14 cellular contexts compared by ENCODE assay signal in the genomic region with DNA sequence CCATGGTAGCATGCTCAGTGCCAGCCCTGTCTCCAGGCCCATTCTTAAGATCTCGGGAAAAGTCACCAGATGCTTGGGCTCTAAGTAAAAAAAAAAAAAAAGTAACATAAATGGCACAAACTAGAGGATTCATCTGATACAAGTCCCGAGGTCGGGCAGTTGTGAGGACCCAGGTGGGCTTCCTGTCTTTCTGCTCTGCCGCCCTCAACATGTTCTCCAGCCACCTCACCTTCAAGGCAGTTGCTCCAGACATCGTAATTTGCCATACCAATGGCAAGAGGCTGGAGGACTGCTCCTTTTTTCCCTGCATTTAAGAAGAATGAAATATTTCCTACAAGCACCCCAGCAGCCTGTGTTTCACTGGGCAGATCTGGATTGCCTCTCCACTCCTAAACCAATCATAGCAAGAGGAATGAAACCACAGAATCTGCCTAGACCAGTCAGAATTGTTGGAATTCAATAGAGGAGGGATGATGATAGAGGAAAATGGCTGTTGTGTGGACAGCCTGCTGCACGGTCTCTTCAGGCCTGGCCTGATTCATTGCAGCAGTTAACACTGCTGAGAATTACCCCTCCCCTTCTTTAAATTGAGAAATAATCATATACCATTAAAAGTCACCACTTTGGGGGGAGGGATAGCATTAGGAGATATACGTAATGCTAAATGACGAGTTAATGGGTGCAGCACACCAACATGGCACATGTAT. TPM values are rescaled to one million over a fixed set of nuclear protein-coding genes. Genes with fewer than 3 reads are reported as not detected.
DNase-seq lines count a peak whose midpoint lies in the region; ATAC-seq, FAIRE-seq and TF ChIP-seq lines count a peak whose summit lies in the region.
"Had no signal": no experiment of that assay in that cellular context is flagged by ENCODE, and none has a peak within 500 bp of the region (broad histone marks: within the 10 kb centered on the region; RNA-seq: fewer than 3 reads in every experiment).

No MANE protein-coding gene starts in this region.

- CTCF ChIA-PET in CD8-positive, alpha-beta memory T cell (lab: Charles Lee): no interaction called here
- CTCF ChIA-PET in endothelial cell of umbilical vein (lab: Charles Lee): no interaction called here

- H2AFZ ChIP-seq in endothelial cell of umbilical vein (ENCODE audit: low read depth, low read length): no peak overlapping the region

- DNase-seq in CD8-positive, alpha-beta memory T cell: no peak
- peak; percentile 49 for DNase-seq in G401 (ENCODE audit: low spot score)
- no peak for DNase-seq in RWPE2 (ENCODE audit: low spot score)
- no peak for DNase-seq in endothelial cell of umbilical vein (ENCODE audit: low read depth, low spot score)
- DNase-seq in A172 (ENCODE audit: low spot score): no peak
- no peak for DNase-seq in T-helper 1 cell
- DNase-seq: DMS79, foreskin melanocyte, mammary epithelial cell had no signal

- POLR2A ChIA-PET in CD8-positive, alpha-beta memory T cell (lab: Charles Lee): no interaction called here
- POLR2A ChIA-PET in endothelial cell of umbilical vein (lab: Charles Lee): no interaction called here

- ATAC-seq in RWPE2 (ENCODE audit: low read depth) (peak; percentile 24; the same call in 1 of the 3 replicates), GM19463 (IDR thresholded peaks at IDR 0.05; ENCODE audit: unreplicated experiment) (no peak), GM18502 (IDR thresholded peaks at IDR 0.05; ENCODE audit: poor library complexity, unreplicated experiment) (no peak)
- ATAC-seq: sciatic nerve had no signal

- in situ Hi-C loops in G401 (cut with HindIII; ENCODE audit: low sequenced_read_pairs): no loop called here

- H3K9ac ChIP-seq in endothelial cell of umbilical vein (replicated peaks; ENCODE audit: extremely low read depth, insufficient read depth, low read length): no peak overlapping the region

- H3K9me1 ChIP-seq in endothelial cell of umbilical vein (replicated peaks; ENCODE audit: control insufficient read depth, extremely low read depth, insufficient read depth, low read length): no peaks in the 10 kb centered on the region

- H3K27me3 ChIP-seq in CD8-positive, alpha-beta memory T cell (ENCODE audit: insufficient read depth, low read length, poor library complexity, severe bottlenecking): no peaks in the 10 kb centered on the region
- H3K27me3 ChIP-seq in RWPE2 (ENCODE audit: insufficient read depth, poor library complexity, severe bottlenecking) (no peaks in the 10 kb centered on the region), endothelial cell of umbilical vein (ENCODE audit: control insufficient read depth in 2 of 2, insufficient read depth in 2 of 2, low read length in 2 of 2) (no peaks in the 10 kb centered on the region)

- H3K4me1 Mint-ChIP-seq in CD8-positive, alpha-beta memory T cell: peaks cover 31 to 44% (median 34%) of the 10 kb centered on the region in 3 donors

- H3K4me1 ChIP-seq in CD8-positive, alpha-beta memory T cell (ENCODE audit: insufficient read depth, low read length): peaks cover 17% of the 10 kb centered on the region
- H3K4me1 ChIP-seq in RWPE2 (ENCODE audit: insufficient read depth, poor library complexity, severe bottlenecking) (peaks cover 7% of the 10 kb centered on the region), endothelial cell of umbilical vein (ENCODE audit: control insufficient read depth, extremely low read depth, insufficient read depth, low read length) (peaks cover 14% of the 10 kb centered on the region)

- no peak overlapping the region for H3K4me2 ChIP-seq in endothelial cell of umbilical vein (ENCODE audit: insufficient read depth, low read length)

- H3K27me3 Mint-ChIP-seq in CD8-positive, alpha-beta memory T cell: no peaks in the 10 kb centered on the region
- H3K27me3 Mint-ChIP-seq: central memory CD8-positive, alpha-beta T cell had no signal

- H3K27ac Mint-ChIP-seq in CD8-positive, alpha-beta memory T cell: peak overlapping the region in 5 of 8 donors; percentile 26 to 87 (median 52)

- H3K79me2 ChIP-seq in endothelial cell of umbilical vein (ENCODE audit: control insufficient read depth, insufficient read depth, low read length): peaks cover 18% of the 10 kb centered on the region

- TF ChIP-seq POLR2A in endothelial cell of umbilical vein (IDR thresholded peaks at IDR 0.05; ENCODE audit: low read depth, low read length): no peak

- dilution Hi-C loops in endothelial cell of umbilical vein (cut with MboI; ENCODE audit: extremely low pct_ligation_motif_present, low sequenced_read_pairs): no loop called here

- no peak overlapping the region for H3K27ac ChIP-seq in CD8-positive, alpha-beta memory T cell (ENCODE audit: low read depth, low read length)
- H3K27ac ChIP-seq in RWPE2 (ENCODE audit: poor library complexity, severe bottlenecking) (peak overlapping the region; percentile 7), endothelial cell of umbilical vein (ENCODE audit: insufficient read depth, low read depth, low read length) (no peak overlapping the region)

- BruUV-seq in endothelial cell of umbilical vein (replicated peaks; lab: Mats Ljungman, UMichigan): no TSS peak

- peaks cover 0 to 59% (median 2%) of the 10 kb centered on the region in 3 donors for H3K36me3 Mint-ChIP-seq in CD8-positive, alpha-beta memory T cell

- no peak for TF ChIP-seq CTCF in RWPE2 (IDR thresholded peaks at IDR 0.05; ENCODE audit: poor library complexity, severe bottlenecking)
- no peak for TF ChIP-seq CTCF in endothelial cell of umbilical vein (IDR thresholded peaks at IDR 0.05; ENCODE audit: extremely low read depth in 1 of 2, insufficient read depth in 1 of 2, low read depth in 1 of 2, low read length in 2 of 2)

- no peaks in the 10 kb centered on the region for H3K9me3 ChIP-seq in CD8-positive, alpha-beta memory T cell (ENCODE audit: low read length)
- no peaks in the 10 kb centered on the region for H3K9me3 ChIP-seq in RWPE2 (ENCODE audit: severe bottlenecking)
- H3K9me3 ChIP-seq in endothelial cell of umbilical vein (replicated peaks; ENCODE audit: control insufficient read depth, insufficient read depth, low read length): no peaks in the 10 kb centered on the region

- peaks cover 3% of the 10 kb centered on the region for H4K20me1 ChIP-seq in endothelial cell of umbilical vein (replicated peaks; ENCODE audit: control insufficient read depth, extremely low read depth, insufficient read depth, low read length)

- no peak overlapping the region for H3K4me3 ChIP-seq in CD8-positive, alpha-beta memory T cell (ENCODE audit: low read length)
- no peak overlapping the region for H3K4me3 ChIP-seq in RWPE2 (ENCODE audit: severe bottlenecking)
- no peak overlapping the region for H3K4me3 ChIP-seq in endothelial cell of umbilical vein (replicated peaks in 1 of 3; ENCODE audit: insufficient read depth in 1 of 3, low read depth in 1 of 3, low read length in 3 of 3)

- FAIRE-seq in endothelial cell of umbilical vein (lab: Jason Lieb, UNC): no peak
- FAIRE-seq: H54 had no signal

- no peaks in the 10 kb centered on the region for H3K9me3 Mint-ChIP-seq in CD8-positive, alpha-beta memory T cell
- H3K9me3 Mint-ChIP-seq: central memory CD8-positive, alpha-beta T cell had no signal

- H3K36me3 ChIP-seq in CD8-positive, alpha-beta memory T cell (ENCODE audit: insufficient read depth, low read length): peaks cover 29% of the 10 kb centered on the region
- H3K36me3 ChIP-seq in RWPE2 (ENCODE audit: low read depth) (peaks cover 58% of the 10 kb centered on the region), endothelial cell of umbilical vein (ENCODE audit: control insufficient read depth in 2 of 2, extremely low read depth in 1 of 2, insufficient read depth in 2 of 2, low read length in 2 of 2) (peaks cover 11 to 16% of the 10 kb centered on the region in 2 experiments)

- intact Hi-C loops in endothelial cell of umbilical vein (cut with micrococcal nuclease): no loop called here

- H3K4me3 Mint-ChIP-seq in CD8-positive, alpha-beta memory T cell: peak overlapping the region in 1 of 7 donors; percentile 70
- H3K4me3 Mint-ChIP-seq: central memory CD8-positive, alpha-beta T cell had no signal

RNA-seq across cellular contexts. Expression of gene HMGN2, which starts 5.4 kb away (rescaled TPM):
- total RNA-seq in CD8-positive, alpha-beta memory T cell: 100 to 1,000 TPM; 877 to 878 TPM
- 599 TPM for polyA plus RNA-seq in CD8-positive, alpha-beta memory T cell
- 366 and 543 TPM in 2 replicates for total RNA-seq in G401 (2014; rRNA removed; shearing (Covaris generic))
- total RNA-seq in endothelial cell of umbilical vein: 562 and 580 TPM in 2 replicates
- 183 and 240 TPM in 2 replicates for polyA plus RNA-seq in endothelial cell of umbilical vein
- polyA plus RNA-seq in endothelial cell of umbilical vein (2011; cell fraction: cytosol; rRNA removed): 388 and 410 TPM in 2 replicates
- 330 and 421 TPM in 2 replicates for polyA plus RNA-seq in endothelial cell of umbilical vein (2011; cell fraction: nucleus; rRNA removed)
- polyA plus RNA-seq in endothelial cell of umbilical vein (2012): 258 and 540 TPM in 2 replicates
- 87.6 and 88.7 TPM in 2 replicates for polyA minus RNA-seq in endothelial cell of umbilical vein
- 144 TPM for polyA minus RNA-seq in endothelial cell of umbilical vein (2011; cell fraction: cytosol; rRNA and poly(A)+ RNA removed)
- polyA minus RNA-seq in endothelial cell of umbilical vein (2011; cell fraction: nucleus; rRNA and poly(A)+ RNA removed): 95.4 and 119 TPM in 2 replicates
- total RNA-seq in A172 (2014; rRNA removed; shearing (Covaris generic)): 470 and 477 TPM in 2 replicates

RNA-seq across cellular contexts. Expression of gene DHDDS, which starts 45.5 kb away (rescaled TPM):
- 10 to 100 TPM; 47.9 to 52.2 TPM for total RNA-seq in CD8-positive, alpha-beta memory T cell
- 21.6 TPM for polyA plus RNA-seq in CD8-positive, alpha-beta memory T cell
- 44.1 and 50.3 TPM in 2 replicates for total RNA-seq in G401 (2014; rRNA removed; shearing (Covaris generic))
- total RNA-seq in endothelial cell of umbilical vein: 60.3 and 70.7 TPM in 2 replicates
- polyA plus RNA-seq in endothelial cell of umbilical vein: 44.3 and 51.3 TPM in 2 replicates
- polyA plus RNA-seq in endothelial cell of umbilical vein (2011; cell fraction: cytosol; rRNA removed): 35.8 and 37.8 TPM in 2 replicates
- polyA plus RNA-seq in endothelial cell of umbilical vein (2011; cell fraction: nucleus; rRNA removed): 123 and 162 TPM in 2 replicates
- 51.7 and 53.6 TPM in 2 replicates for polyA plus RNA-seq in endothelial cell of umbilical vein (2012)
- 73.8 and 82.5 TPM in 2 replicates for polyA minus RNA-seq in endothelial cell of umbilical vein
- polyA minus RNA-seq in endothelial cell of umbilical vein (2011; cell fraction: cytosol; rRNA and poly(A)+ RNA removed): 14.1 TPM
- polyA minus RNA-seq in endothelial cell of umbilical vein (2011; cell fraction: nucleus; rRNA and poly(A)+ RNA removed): 57.1 and 73.2 TPM in 2 replicates
- 36.1 and 61.3 TPM in 2 replicates for total RNA-seq in A172 (2014; rRNA removed; shearing (Covaris generic))

RNA-seq across cellular contexts. Expression of gene RPS6KA1, which starts 52.0 kb away (rescaled TPM):
- 100 to 1,000 TPM; 187 to 189 TPM for total RNA-seq in CD8-positive, alpha-beta memory T cell
- polyA plus RNA-seq in CD8-positive, alpha-beta memory T cell: 193 TPM
- 254 and 296 TPM in 2 replicates for total RNA-seq in G401 (2014; rRNA removed; shearing (Covaris generic))
- 13.3 and 15.5 TPM in 2 replicates for total RNA-seq in endothelial cell of umbilical vein
- polyA plus RNA-seq in endothelial cell of umbilical vein: 6.7 and 7.2 TPM in 2 replicates
- polyA plus RNA-seq in endothelial cell of umbilical vein (2011; cell fraction: cytosol; rRNA removed): 8.1 and 9.0 TPM in 2 replicates
- polyA plus RNA-seq in endothelial cell of umbilical vein (2011; cell fraction: nucleus; rRNA removed): 8.5 and 9.3 TPM in 2 replicates
- 11.7 and 11.9 TPM in 2 replicates for polyA plus RNA-seq in endothelial cell of umbilical vein (2012)
- polyA minus RNA-seq in endothelial cell of umbilical vein: 10.0 and 13.6 TPM in 2 replicates
- 58.2 TPM for polyA minus RNA-seq in endothelial cell of umbilical vein (2011; cell fraction: cytosol; rRNA and poly(A)+ RNA removed)
- 5.5 and 6.9 TPM in 2 replicates for polyA minus RNA-seq in endothelial cell of umbilical vein (2011; cell fraction: nucleus; rRNA and poly(A)+ RNA removed)
- 14.6 and 22.2 TPM in 2 replicates for total RNA-seq in A172 (2014; rRNA removed; shearing (Covaris generic))
